Comparison of ENCODE assay signal across 21 cellular contexts in the genomic region with DNA sequence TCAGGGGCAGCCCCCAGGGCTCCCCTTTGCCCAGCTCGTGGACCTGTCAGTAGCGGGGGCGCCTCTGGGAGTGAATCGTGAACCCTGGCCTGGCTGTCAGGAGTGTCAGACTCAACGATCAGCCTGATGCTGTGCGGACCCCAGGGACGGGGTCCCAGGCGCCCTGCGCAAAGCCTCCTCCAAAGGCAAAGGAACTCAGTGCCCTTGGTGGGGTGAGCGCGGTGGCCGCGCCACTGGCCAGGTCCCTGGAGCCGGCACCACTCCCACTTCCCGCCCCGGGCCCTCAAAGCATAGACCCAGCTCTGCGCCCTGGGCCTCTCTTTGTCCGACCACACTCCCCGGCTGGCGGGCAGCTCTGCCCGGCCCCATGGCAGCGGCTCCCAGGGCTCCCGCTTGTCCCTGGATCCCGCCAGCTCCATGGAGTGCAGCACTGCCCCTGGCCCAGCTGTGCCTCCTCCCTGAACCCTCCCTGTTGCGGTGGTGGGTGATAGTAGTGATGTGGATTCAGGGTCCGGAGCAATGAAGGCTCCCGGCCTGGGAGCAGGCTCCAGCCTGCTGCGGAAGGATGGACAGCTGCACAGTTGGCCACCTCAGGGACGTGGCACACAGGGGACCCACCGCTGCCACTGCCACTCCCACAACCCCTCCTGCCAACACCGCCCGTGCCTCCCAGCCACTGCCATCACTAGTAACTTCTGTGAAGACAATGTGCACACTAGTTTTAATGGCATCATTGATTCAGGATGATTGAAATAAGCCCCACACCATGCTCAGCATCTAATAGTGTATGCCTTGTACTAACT.
DNase-seq lines count a peak whose midpoint lies in the region; ATAC-seq and TF ChIP-seq lines count a peak whose summit lies in the region.
"Had no signal": no experiment of that assay in that cellular context is flagged by ENCODE, and none has a peak within 500 bp of the region (broad histone marks: within the 10 kb centered on the region; RNA-seq: fewer than 3 reads in every experiment).

No MANE protein-coding gene starts in this region.

- H3K4me1 ChIP-seq in osteoblast (ENCODE audit: insufficient read depth, low read length) = no peaks in the 10 kb centered on the region
- H3K4me1 ChIP-seq in upper lobe of right lung = no peaks in the 10 kb centered on the region
- H3K4me1 ChIP-seq: A549 had no signal

- H3K27me3 Mint-ChIP-seq in activated B cell treated with CpG ODN at 0.5 μM for 24 hours = no peaks in the 10 kb centered on the region
- H3K27me3 Mint-ChIP-seq: CD8-positive, alpha-beta memory T cell; IgD-negative memory B cell had no signal

- H3K27ac ChIP-seq in osteoblast (ENCODE audit: low read depth, low read length) (no peak overlapping the region), upper lobe of right lung (no peak overlapping the region)
- H3K27ac ChIP-seq: A549; BLaER1 treated with 17β-estradiol and CSF1 and Interleukin-3, amounts not matched to agents 10 nM and 100 nM had no signal

- no peak for TF ChIP-seq CTCF in activated B cell treated with CpG ODN at 0.5 μM for 24 hours (IDR thresholded peaks at IDR 0.05)
- no peak for TF ChIP-seq CTCF in osteoblast (IDR thresholded peaks at IDR 0.05; ENCODE audit: extremely low read depth, low read depth, low read length)
- no peak for TF ChIP-seq CTCF in upper lobe of right lung (IDR thresholded peaks at IDR 0.05)

- intact Hi-C loops in left ventricle myocardium superior (cut with micrococcal nuclease) (no loop called here), cardiac septum (cut with DNase I) (no loop called here), activated B cell treated with CpG ODN at 0.5 μM for 24 hours (cut with micrococcal nuclease) (no loop called here), upper lobe of right lung (cut with DNase I) (no loop called here)

- ATAC-seq in left ventricle myocardium superior = no peak
- ATAC-seq in activated B cell treated with CpG ODN at 0.5 μM for 24 hours (ENCODE audit: low read depth) = no peak
- peak; percentile 42 for ATAC-seq in upper lobe of right lung
- ATAC-seq in HG03469 (IDR thresholded peaks at IDR 0.05; ENCODE audit: unreplicated experiment) = no peak
- no peak for ATAC-seq in HG02571 (IDR thresholded peaks at IDR 0.05; ENCODE audit: unreplicated experiment)
- ATAC-seq: A549 had no signal

- no peaks in the 10 kb centered on the region for H4K20me1 ChIP-seq in osteoblast (ENCODE audit: insufficient read depth, low read length)
- H4K20me1 ChIP-seq: BLaER1 treated with 17β-estradiol and CSF1 and Interleukin-3, amounts not matched to agents 10 nM and 100 nM had no signal

- peaks cover 2% of the 10 kb centered on the region for H3K9me3 Mint-ChIP-seq in activated B cell treated with CpG ODN at 0.5 μM for 24 hours

- CTCF ChIA-PET in activated B cell treated with CpG ODN at 0.5 μM for 24 hours (lab: Charles Lee) = no interaction called here

- H3K27me3 ChIP-seq in osteoblast (ENCODE audit: insufficient read depth, low read length) (no peaks in the 10 kb centered on the region), upper lobe of right lung (no peaks in the 10 kb centered on the region)
- H3K27me3 ChIP-seq: BLaER1 treated with 17β-estradiol and CSF1 and Interleukin-3, amounts not matched to agents 10 nM and 100 nM had no signal

- no peak overlapping the region for H3K27ac Mint-ChIP-seq in activated B cell treated with CpG ODN at 0.5 μM for 24 hours
- H3K27ac Mint-ChIP-seq: CD8-positive, alpha-beta memory T cell; IgD-negative memory B cell had no signal

- no peak overlapping the region for H2AFZ ChIP-seq in osteoblast (ENCODE audit: low read length)

- no peaks in the 10 kb centered on the region for H3K4me1 Mint-ChIP-seq in activated B cell treated with CpG ODN at 0.5 μM for 24 hours
- H3K4me1 Mint-ChIP-seq: CD8-positive, alpha-beta memory T cell; IgD-negative memory B cell had no signal

- no peak overlapping the region for H3K4me3 Mint-ChIP-seq in activated B cell treated with CpG ODN at 0.5 μM for 24 hours
- H3K4me3 Mint-ChIP-seq: CD8-positive, alpha-beta memory T cell; IgD-negative memory B cell had no signal

- no peak overlapping the region for H3K4me2 ChIP-seq in osteoblast (ENCODE audit: insufficient read depth, low read length)
- H3K4me2 ChIP-seq: A549; BLaER1 treated with 17β-estradiol and CSF1 and Interleukin-3, amounts not matched to agents 10 nM and 100 nM had no signal

- no peaks in the 10 kb centered on the region for H3K36me3 Mint-ChIP-seq in activated B cell treated with CpG ODN at 0.5 μM for 24 hours (ENCODE audit: low read depth)
- H3K36me3 Mint-ChIP-seq: CD8-positive, alpha-beta memory T cell; IgD-negative memory B cell had no signal

- H3K36me3 ChIP-seq in osteoblast (ENCODE audit: insufficient read depth, low read length) (no peaks in the 10 kb centered on the region), upper lobe of right lung (no peaks in the 10 kb centered on the region)
- H3K36me3 ChIP-seq: BLaER1 treated with 17β-estradiol and CSF1 and Interleukin-3, amounts not matched to agents 10 nM and 100 nM had no signal

- no peaks in the 10 kb centered on the region for H3K79me2 ChIP-seq in osteoblast (ENCODE audit: insufficient read depth, low read length)

- H3K9me3 ChIP-seq in osteoblast (ENCODE audit: low read depth, low read length) (peaks cover 2% of the 10 kb centered on the region), upper lobe of right lung (no peaks in the 10 kb centered on the region)
- H3K9me3 ChIP-seq: A549 had no signal

- POLR2A ChIA-PET in activated B cell treated with CpG ODN at 0.5 μM for 24 hours (lab: Charles Lee) = no interaction called here

- H3K4me3 ChIP-seq in osteoblast (ENCODE audit: insufficient read depth, low read length) (no peak overlapping the region), upper lobe of right lung (no peak overlapping the region)
- H3K4me3 ChIP-seq: A549; BLaER1 treated with 17β-estradiol and CSF1 and Interleukin-3, amounts not matched to agents 10 nM and 100 nM had no signal

- peak; percentile 26 for DNase-seq in left ventricle myocardium superior
- DNase-seq in cardiac septum (ENCODE audit: low spot score) = no peak
- DNase-seq in activated B cell treated with CpG ODN at 0.5 μM for 24 hours = peak; percentile 14
- DNase-seq in osteoblast (ENCODE audit: insufficient read length, low spot score, missing footprints) = peak; percentile 34
- peak; percentile 57 for DNase-seq in upper lobe of right lung
- no peak for DNase-seq in retina
- DNase-seq: CD8-positive, alpha-beta memory T cell; DMS79; H7; Karpas-422; NCI-H1417 treated with DMSO at 0.1 percent for 48 hours; NCI-H187 treated with DMSO at 0.1 percent for 48 hours; NCI-H2227 treated with DMSO at 0.1 percent for 48 hours; NCI-H510A treated with DMSO at 0.1 percent for 48 hours; NCI-H774; SHP77 treated with DMSO at 0.1 percent for 48 hours had no signal

Comparison
In these comparisons a context has a peak if more than half of its experiments do, and no peak if none do; other contexts are left out.
1. DNase-seq: peak in left ventricle myocardium superior (single experiment), activated B cell treated with CpG ODN at 0.5 μM for 24 hours (single experiment), osteoblast (single experiment) and upper lobe of right lung (single experiment); none in cardiac septum (single experiment) and retina (single experiment).